Comparison of ENCODE assay signal across 19 cellular contexts in the genomic region with DNA sequence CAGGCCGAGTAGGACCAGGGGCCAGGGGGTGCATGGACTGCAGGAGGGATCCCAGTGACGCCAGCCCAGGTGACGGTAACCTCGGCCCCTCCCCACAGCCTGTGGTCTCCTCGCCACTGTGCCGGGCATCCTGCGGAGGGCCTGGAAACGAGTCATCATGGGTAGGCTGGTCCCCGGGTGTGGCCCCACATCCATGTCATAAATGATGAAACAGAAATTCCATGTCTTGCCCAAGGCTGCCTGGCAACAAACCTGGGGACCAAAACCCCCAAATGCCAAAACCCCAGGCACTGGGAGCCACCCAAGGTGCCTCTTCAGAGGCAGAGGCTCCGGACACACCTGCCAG. TPM values are rescaled to one million over a fixed set of nuclear protein-coding genes. Genes with fewer than 3 reads are reported as not detected.
DNase-seq lines count a peak whose midpoint lies in the region; ATAC-seq and TF ChIP-seq lines count a peak whose summit lies in the region.
"Had no signal": no experiment of that assay in that cellular context is flagged by ENCODE, and none has a peak within 500 bp of the region (broad histone marks: within the 10 kb centered on the region; RNA-seq: fewer than 3 reads in every experiment).

No MANE protein-coding gene starts in this region.

- peaks cover 30% of the 10 kb centered on the region for H3K36me3 Mint-ChIP-seq in activated naive CD8-positive, alpha-beta T cell treated with anti-CD3 and anti-CD28 coated beads, Interleukin-2, amount 10 ng/mL, durations not matched to agents 7 days and 5 days

- H3K9me3 ChIP-seq in DND-41 (ENCODE audit: insufficient read depth, low read length, severe bottlenecking) = no peaks in the 10 kb centered on the region

- H3K27me3 Mint-ChIP-seq in activated naive CD8-positive, alpha-beta T cell treated with anti-CD3 and anti-CD28 coated beads, Interleukin-2, amount 10 ng/mL, durations not matched to agents 7 days and 5 days = no peaks in the 10 kb centered on the region
- H3K27me3 Mint-ChIP-seq: CD4-positive, alpha-beta T cell; naive thymus-derived CD8-positive, alpha-beta T cell; stimulated activated memory B cell treated with anti-CD40 and anti-IgM and Interleukin-4, amounts not matched to agents 10 μg/mL and 1 μg/mL and 100 μg/mL, for 72 hours had no signal

- peaks cover 78% of the 10 kb centered on the region for H3K36me3 ChIP-seq in DND-41 (ENCODE audit: insufficient read depth, low read length)

- H4K20me1 ChIP-seq in DND-41 (ENCODE audit: insufficient read depth, low read length) = peaks cover 15% of the 10 kb centered on the region; the same call in 1 of the 2 replicates

- peaks cover 34% of the 10 kb centered on the region for H3K4me1 ChIP-seq in DND-41 (ENCODE audit: insufficient read depth, low read length)

- no peak for TF ChIP-seq CTCF in DND-41 (IDR thresholded peaks at IDR 0.05; ENCODE audit: borderline replicate concordance, extremely low read depth, low read length, poor library complexity, severe bottlenecking)

- peak overlapping the region; percentile 89 for H3K27ac ChIP-seq in DND-41 (ENCODE audit: low read length)

- no peak overlapping the region for H3K4me2 ChIP-seq in DND-41 (ENCODE audit: insufficient read depth, low read length)

- no peak overlapping the region for H3K9ac ChIP-seq in DND-41 (ENCODE audit: low read depth, low read length)

- POLR2A ChIA-PET in activated naive CD8-positive, alpha-beta T cell treated with anti-CD3 and anti-CD28 coated beads, Interleukin-2, amount 10 ng/mL, durations not matched to agents 7 days and 5 days (lab: Charles Lee) = interaction anchor here (2.6 to 3.1 kb wide), 2 partner anchors 14 to 36 kb away, joined by 29 to 96 read pairs; a partner anchor contains a TSS

- no peak overlapping the region for H3K4me3 ChIP-seq in DND-41 (ENCODE audit: low read depth in 1 of 2, low read length in 2 of 2)

- DNase-seq in DND-41 (no peak), HT1080 (ENCODE audit: low read depth) (peak; percentile 19), glomerular visceral epithelial cell (ENCODE audit: extremely low spot score) (peak; percentile 41), DMS153 (lab: John Stamatoyannopoulos, UW) (no peak), superior temporal gyrus (ENCODE audit: extremely low spot score) (no peak), erythroblast (lab: John Stamatoyannopoulos, UW) (no peak)
- DNase-seq in activated naive CD8-positive, alpha-beta T cell treated with anti-CD3 and anti-CD28 coated beads, Interleukin-2, amount 10 ng/mL, durations not matched to agents 7 days and 5 days = no peak
- DNase-seq: activated CD8-positive, alpha-beta memory T cell treated with anti-CD3 and anti-CD28 coated beads for 24 hours; CD4-positive, alpha-beta T cell; H9; KG1; naive thymus-derived CD8-positive, alpha-beta T cell; NCI-H187 treated with DMSO at 0.1 percent for 48 hours; NCI-H69; RPMI8226; stimulated activated CD4-positive, alpha-beta T cell treated with anti-CD3 and anti-CD28 coated beads, Interleukin-4, amount 100 ng/mL, for 1 hour had no signal

- peaks cover 14% of the 10 kb centered on the region for H3K79me2 ChIP-seq in DND-41 (ENCODE audit: insufficient read depth, low read length)

- no peak overlapping the region for H2AFZ ChIP-seq in DND-41 (ENCODE audit: low read depth, low read length)

- no peak for ATAC-seq in DND-41 (ENCODE audit: insufficient read depth, low read depth)
- no peak for ATAC-seq in activated naive CD8-positive, alpha-beta T cell treated with anti-CD3 and anti-CD28 coated beads, Interleukin-2, amount 10 ng/mL, durations not matched to agents 7 days and 5 days (ENCODE audit: low read depth)
- ATAC-seq: naive thymus-derived CD8-positive, alpha-beta T cell had no signal

- H3K27ac Mint-ChIP-seq in activated naive CD8-positive, alpha-beta T cell treated with anti-CD3 and anti-CD28 coated beads, Interleukin-2, amount 10 ng/mL, durations not matched to agents 7 days and 5 days = peak overlapping the region; percentile 21
- H3K27ac Mint-ChIP-seq: stimulated activated memory B cell treated with anti-CD40 and anti-IgM and Interleukin-4, amounts not matched to agents 10 μg/mL and 1 μg/mL and 100 μg/mL, for 72 hours had no signal

- no peak for TF ChIP-seq POLR2A in erythroblast (IDR thresholded peaks at IDR 0.05; ENCODE audit: low read length)

- H3K27me3 ChIP-seq in DND-41 (ENCODE audit: insufficient read depth, low read length, poor library complexity) = no peaks in the 10 kb centered on the region

- no peaks in the 10 kb centered on the region for H3K9me3 Mint-ChIP-seq in activated naive CD8-positive, alpha-beta T cell treated with anti-CD3 and anti-CD28 coated beads, Interleukin-2, amount 10 ng/mL, durations not matched to agents 7 days and 5 days
- H3K9me3 Mint-ChIP-seq: activated naive CD4-positive, alpha-beta T cell treated with anti-CD3 and anti-CD28 coated beads, Interleukin-2, amount 50 U/mL, for 72 hours; CD4-positive, alpha-beta T cell; H9; stimulated activated memory B cell treated with anti-CD40 and anti-IgM and Interleukin-4, amounts not matched to agents 10 μg/mL and 1 μg/mL and 100 μg/mL, for 72 hours had no signal

- H3K4me1 Mint-ChIP-seq in activated naive CD8-positive, alpha-beta T cell treated with anti-CD3 and anti-CD28 coated beads, Interleukin-2, amount 10 ng/mL, durations not matched to agents 7 days and 5 days = peaks cover 32% of the 10 kb centered on the region
- H3K4me1 Mint-ChIP-seq: H9 had no signal

- H3K4me3 Mint-ChIP-seq in activated naive CD8-positive, alpha-beta T cell treated with anti-CD3 and anti-CD28 coated beads, Interleukin-2, amount 10 ng/mL, durations not matched to agents 7 days and 5 days = no peak overlapping the region
- H3K4me3 Mint-ChIP-seq: H9; stimulated activated memory B cell treated with anti-CD40 and anti-IgM and Interleukin-4, amounts not matched to agents 10 μg/mL and 1 μg/mL and 100 μg/mL, for 72 hours had no signal

RNA-seq across cellular contexts. Expression of a gene that starts 20.9 kb away (rescaled TPM):
- 105 and 124 TPM in 2 replicates for total RNA-seq in HT1080 (2014; rRNA removed; shearing (Covaris generic))
- polyA plus RNA-seq in HT1080 (2015; cell fraction: cytosol; rRNA removed) = 152 and 165 TPM in 2 replicates
- 91.0 and 110 TPM in 2 replicates for polyA plus RNA-seq in HT1080 (2015; cell fraction: nucleus; rRNA removed)
- 100 to 1,000 TPM; 210 to 211 TPM for total RNA-seq in activated naive CD8-positive, alpha-beta T cell treated with anti-CD3 and anti-CD28 coated beads, Interleukin-2, amount 10 ng/mL, durations not matched to agents 7 days and 5 days

RNA-seq across cellular contexts. Expression of a gene that starts 36.3 kb away (rescaled TPM):
- 8.8 and 17.2 TPM in 2 replicates for total RNA-seq in HT1080 (2014; rRNA removed; shearing (Covaris generic))
- polyA plus RNA-seq in HT1080 (2015; cell fraction: cytosol; rRNA removed) = 26.6 and 30.2 TPM in 2 replicates
- polyA plus RNA-seq in HT1080 (2015; cell fraction: nucleus; rRNA removed) = 27.9 TPM in 2 replicates
- total RNA-seq in activated naive CD8-positive, alpha-beta T cell treated with anti-CD3 and anti-CD28 coated beads, Interleukin-2, amount 10 ng/mL, durations not matched to agents 7 days and 5 days = 10 to 100 TPM; 60.6 to 61.5 TPM

RNA-seq across cellular contexts. Expression of a gene that starts 50.4 kb away (rescaled TPM):
- total RNA-seq in HT1080 (2014; rRNA removed; shearing (Covaris generic)) = not detected in 2 replicates
- polyA plus RNA-seq in HT1080 (2015; cell fraction: cytosol; rRNA removed) = not detected in 2 replicates
- not detected in 2 replicates for polyA plus RNA-seq in HT1080 (2015; cell fraction: nucleus; rRNA removed)
- not detected for total RNA-seq in activated naive CD8-positive, alpha-beta T cell treated with anti-CD3 and anti-CD28 coated beads, Interleukin-2, amount 10 ng/mL, durations not matched to agents 7 days and 5 days
- total RNA-seq: naive thymus-derived CD8-positive, alpha-beta T cell; urinary bladder had no signal
- polyA plus RNA-seq: naive thymus-derived CD8-positive, alpha-beta T cell had no signal

Comparison
In these comparisons a context has a peak if more than half of its experiments do, and no peak if none do; other contexts are left out.
1. DNase-seq: peak in HT1080 (single experiment) and glomerular visceral epithelial cell (single experiment); none in DND-41 (single experiment), activated naive CD8-positive, alpha-beta T cell treated with anti-CD3 and anti-CD28 coated beads, Interleukin-2, amount 10 ng/mL, durations not matched to agents 7 days and 5 days (single experiment), DMS153 (single experiment), superior temporal gyrus (single experiment) and erythroblast (0 of 2).